ENCODE assay signal across 18 cellular contexts in genomic region chr12:467591-467990, GRCh38. TPM values are rescaled to one million over a fixed set of nuclear protein-coding genes. Genes with fewer than 3 reads are reported as not detected.
"Had no signal": no experiment of that assay in that cellular context is flagged by ENCODE, and none has a peak within 500 bp of the region (broad histone marks: within the 10 kb centered on the region; RNA-seq: fewer than 3 reads in every experiment).

No MANE protein-coding gene starts in this region.

- H3K27ac ChIP-seq: cardiac muscle cell, neutrophil, right lobe of liver, SJSA1, VCaP had no signal

- H3K36me3 Mint-ChIP-seq: activated naive CD8-positive, alpha-beta T cell treated with anti-CD3 and anti-CD28 coated beads for 36 hours; naive B cell; stimulated activated memory B cell treated with anti-CD40 and anti-IgM and Interleukin-4, amounts not matched to agents 10 μg/mL and 1 μg/mL and 100 μg/mL, for 72 hours had no signal

- H3K36me3 ChIP-seq: cardiac muscle cell, neutrophil, right lobe of liver, SJSA1 had no signal

- ATAC-seq: activated CD4-positive, alpha-beta T cell treated with anti-CD3 and anti-CD28 coated beads for 36 hours; activated CD8-positive, alpha-beta T cell treated with anti-CD3 and anti-CD28 coated beads for 36 hours; activated T-cell treated with anti-CD3 and anti-CD28 coated beads, Interleukin-2, amount 50 U/mL, for 72 hours; effector memory CD8-positive, alpha-beta T cell; right lobe of liver; stimulated activated memory B cell treated with anti-CD40 and anti-IgM and Interleukin-4, amounts not matched to agents 10 μg/mL and 1 μg/mL and 100 μg/mL, for 72 hours had no signal

- H3K27ac Mint-ChIP-seq: activated CD4-positive, alpha-beta T cell treated with anti-CD3 and anti-CD28 coated beads for 36 hours; activated CD8-positive, alpha-beta T cell treated with anti-CD3 and anti-CD28 coated beads for 36 hours; activated naive CD8-positive, alpha-beta T cell treated with anti-CD3 and anti-CD28 coated beads for 36 hours; activated T-cell treated with anti-CD3 and anti-CD28 coated beads, Interleukin-2, amount 50 U/mL, for 72 hours; effector memory CD8-positive, alpha-beta T cell; naive B cell; stimulated activated memory B cell treated with anti-CD40 and anti-IgM and Interleukin-4, amounts not matched to agents 10 μg/mL and 1 μg/mL and 100 μg/mL, for 72 hours had no signal

- H3K27me3 ChIP-seq: cardiac muscle cell, right lobe of liver had no signal

- H3K4me1 Mint-ChIP-seq: activated CD4-positive, alpha-beta T cell treated with anti-CD3 and anti-CD28 coated beads for 36 hours; activated naive CD8-positive, alpha-beta T cell treated with anti-CD3 and anti-CD28 coated beads for 36 hours; naive B cell; stimulated activated memory B cell treated with anti-CD40 and anti-IgM and Interleukin-4, amounts not matched to agents 10 μg/mL and 1 μg/mL and 100 μg/mL, for 72 hours had no signal

- H3K9me3 ChIP-seq: neutrophil, right lobe of liver, SJSA1 had no signal

- H3K4me3 Mint-ChIP-seq: activated CD4-positive, alpha-beta T cell treated with anti-CD3 and anti-CD28 coated beads for 36 hours; activated CD8-positive, alpha-beta T cell treated with anti-CD3 and anti-CD28 coated beads for 36 hours; activated naive CD8-positive, alpha-beta T cell treated with anti-CD3 and anti-CD28 coated beads for 36 hours; activated T-cell treated with anti-CD3 and anti-CD28 coated beads, Interleukin-2, amount 50 U/mL, for 72 hours; effector memory CD8-positive, alpha-beta T cell; naive B cell; stimulated activated memory B cell treated with anti-CD40 and anti-IgM and Interleukin-4, amounts not matched to agents 10 μg/mL and 1 μg/mL and 100 μg/mL, for 72 hours had no signal

- H3K27me3 Mint-ChIP-seq: activated CD4-positive, alpha-beta T cell treated with anti-CD3 and anti-CD28 coated beads for 36 hours; effector memory CD8-positive, alpha-beta T cell had no signal

- DNase-seq: activated CD4-positive, alpha-beta T cell treated with anti-CD3 and anti-CD28 coated beads for 36 hours; activated CD8-positive, alpha-beta memory T cell treated with anti-CD3 and anti-CD28 coated beads, Interleukin-2, amount 50 U/mL, for 4 hours; activated CD8-positive, alpha-beta T cell treated with anti-CD3 and anti-CD28 coated beads for 36 hours; activated gamma-delta T cell treated with Interleukin-2 at 50 U/mL for 16 hours; activated naive CD8-positive, alpha-beta T cell treated with anti-CD3 and anti-CD28 coated beads for 36 hours; activated T-cell treated with anti-CD3 and anti-CD28 coated beads, Interleukin-2, amount 50 U/mL, for 72 hours; anterior cingulate cortex; effector memory CD8-positive, alpha-beta T cell; glutamatergic neuron; naive B cell; right lobe of liver; T-helper 9 cell; trophoblast cell had no signal

- H3K4me3 ChIP-seq: cardiac muscle cell, right lobe of liver, SJSA1 had no signal

- H3K4me1 ChIP-seq: right lobe of liver had no signal

- H3K9me3 Mint-ChIP-seq: activated CD8-positive, alpha-beta T cell treated with anti-CD3 and anti-CD28 coated beads for 36 hours; activated naive CD8-positive, alpha-beta T cell treated with anti-CD3 and anti-CD28 coated beads for 36 hours; activated T-cell treated with anti-CD3 and anti-CD28 coated beads, Interleukin-2, amount 50 U/mL, for 72 hours; effector memory CD8-positive, alpha-beta T cell; naive B cell; stimulated activated memory B cell treated with anti-CD40 and anti-IgM and Interleukin-4, amounts not matched to agents 10 μg/mL and 1 μg/mL and 100 μg/mL, for 72 hours had no signal

RNA-seq across cellular contexts. Expression of gene B4GALNT3, which starts 7.9 kb away (rescaled TPM):
- total RNA-seq: SJSA1 had no signal
